ENCODE assay signal across 25 cellular contexts in genomic region chr9:118438805-118439204, GRCh38.
"Had no signal": no experiment of that assay in that cellular context is flagged by ENCODE, and none has a peak within 500 bp of the region (broad histone marks: within the 10 kb centered on the region; RNA-seq: fewer than 3 reads in every experiment).

No MANE protein-coding gene starts in this region.

- H3K9me3 ChIP-seq: neutrophil, psoas muscle, right lobe of liver, spleen, tibial artery, upper lobe of right lung, vagina had no signal

- H3K4me3 Mint-ChIP-seq: dendritic cell treated with granulocyte-macrophage colony-stimulating factor and Interleukin-4, amounts not matched to agents 40 ng/mL and 50 ng/mL, for 4 days; endodermal cell; naive B cell; nephron; stimulated activated memory B cell treated with anti-CD40 and anti-IgM and Interleukin-4, amounts not matched to agents 10 μg/mL and 1 μg/mL and 100 μg/mL, for 72 hours; stimulated activated naive CD8-positive, alpha-beta T cell treated with anti-CD3 and anti-CD28 coated beads, Interleukin-15, Interleukin-2, amounts not matched to agents 100 ng/mL and 50 ng/mL, for 24 hours had no signal

- H3K27ac ChIP-seq: neutrophil, psoas muscle, right lobe of liver, spleen, tibial artery, upper lobe of right lung, vagina had no signal

- H3K36me3 ChIP-seq: neutrophil, right lobe of liver, spleen, tibial artery, upper lobe of right lung, vagina had no signal

- H3K4me1 Mint-ChIP-seq: naive B cell; nephron; stimulated activated memory B cell treated with anti-CD40 and anti-IgM and Interleukin-4, amounts not matched to agents 10 μg/mL and 1 μg/mL and 100 μg/mL, for 72 hours had no signal

- H3K27ac Mint-ChIP-seq: dendritic cell treated with granulocyte-macrophage colony-stimulating factor and Interleukin-4, amounts not matched to agents 40 ng/mL and 50 ng/mL, for 4 days; endodermal cell; naive B cell; nephron; stimulated activated memory B cell treated with anti-CD40 and anti-IgM and Interleukin-4, amounts not matched to agents 10 μg/mL and 1 μg/mL and 100 μg/mL, for 72 hours; stimulated activated naive CD8-positive, alpha-beta T cell treated with anti-CD3 and anti-CD28 coated beads, Interleukin-15, Interleukin-2, amounts not matched to agents 100 ng/mL and 50 ng/mL, for 24 hours had no signal

- H3K9me3 Mint-ChIP-seq: dendritic cell treated with granulocyte-macrophage colony-stimulating factor and Interleukin-4, amounts not matched to agents 40 ng/mL and 50 ng/mL, for 4 days; endodermal cell; nephron; stimulated activated memory B cell treated with anti-CD40 and anti-IgM and Interleukin-4, amounts not matched to agents 10 μg/mL and 1 μg/mL and 100 μg/mL, for 72 hours had no signal

- H3K4me3 ChIP-seq: psoas muscle, right lobe of liver, spleen, tibial artery, upper lobe of right lung, vagina had no signal

- H3K27me3 ChIP-seq: neutrophil, right lobe of liver, spleen, tibial artery, upper lobe of right lung, vagina had no signal

- ATAC-seq: left lobe of liver; psoas muscle; right lobe of liver; stimulated activated memory B cell treated with anti-CD40 and anti-IgM and Interleukin-4, amounts not matched to agents 10 μg/mL and 1 μg/mL and 100 μg/mL, for 72 hours; upper lobe of right lung had no signal

- H3K27me3 Mint-ChIP-seq: dendritic cell treated with granulocyte-macrophage colony-stimulating factor and Interleukin-4, amounts not matched to agents 40 ng/mL and 50 ng/mL, for 4 days; stimulated activated memory B cell treated with anti-CD40 and anti-IgM and Interleukin-4, amounts not matched to agents 10 μg/mL and 1 μg/mL and 100 μg/mL, for 72 hours; stimulated activated naive CD8-positive, alpha-beta T cell treated with anti-CD3 and anti-CD28 coated beads, Interleukin-15, Interleukin-2, amounts not matched to agents 100 ng/mL and 50 ng/mL, for 24 hours had no signal

- H3K36me3 Mint-ChIP-seq: naive B cell; stimulated activated memory B cell treated with anti-CD40 and anti-IgM and Interleukin-4, amounts not matched to agents 10 μg/mL and 1 μg/mL and 100 μg/mL, for 72 hours had no signal

- DNase-seq: effector CD4-positive, alpha-beta T cell; endodermal cell; erythroblast; foreskin melanocyte; head of caudate nucleus; hypothalamus; kidney glomerular epithelial cell; mammary epithelial cell; naive B cell; psoas muscle; retina; right lobe of liver; spleen; stimulated activated CD4-positive, alpha-beta T cell treated with anti-CD3 and anti-CD28 coated beads, Interleukin-15, amount 100 ng/mL, for 24 hours; stimulated activated CD4-positive, alpha-beta T cell treated with anti-CD3 and anti-CD28 coated beads, Interleukin-1b, Interleukin-23, amount 100 ng/mL, for 48 hours; stimulated activated CD4-positive, alpha-beta T cell treated with anti-CD3 and anti-CD28 coated beads, Interleukin-4, amount 100 ng/mL, for 24 hours; tibial artery; upper lobe of right lung had no signal

- H3K4me1 ChIP-seq: psoas muscle, right lobe of liver, spleen, tibial artery, upper lobe of right lung, vagina had no signal
